Comparison of ENCODE assay signal across 14 cellular contexts in genomic region chr3:77459926-77460325, GRCh38.
A peak's percentile ranks its signal among the peaks of the same experiment; 100 is the strongest.
DNase-seq lines count a peak whose midpoint lies in the region; ATAC-seq and TF ChIP-seq lines count a peak whose summit lies in the region.
"Had no signal": no experiment of that assay in that cellular context is flagged by ENCODE, and none has a peak within 500 bp of the region (broad histone marks: within the 10 kb centered on the region; RNA-seq: fewer than 3 reads in every experiment).

No MANE protein-coding gene starts in this region.

- no peak overlapping the region for H3K9ac ChIP-seq in mammary epithelial cell (ENCODE audit: insufficient read depth, low read length)

- in situ Hi-C loops in mammary epithelial cell (cut with MboI; ENCODE audit: low sequenced_read_pairs in 2 of 2): no loop called here

- H3K4me2 ChIP-seq in mammary epithelial cell (ENCODE audit: insufficient read depth, low read depth, low read length): no peak overlapping the region

- H4K20me1 ChIP-seq in mammary epithelial cell (ENCODE audit: insufficient read depth, low read length): no peaks in the 10 kb centered on the region

- peaks cover 2% of the 10 kb centered on the region for H3K9me3 ChIP-seq in mammary epithelial cell (replicated peaks; ENCODE audit: insufficient read depth, low read length)

- H3K9me3 Mint-ChIP-seq in MCF 10A (ENCODE audit: unreplicated experiment) (peaks cover 7% of the 10 kb centered on the region), WTC11 (peaks cover 11% of the 10 kb centered on the region)
- H3K9me3 Mint-ChIP-seq: H9 had no signal

- H3K27ac Mint-ChIP-seq in MCF 10A (ENCODE audit: low read depth, unreplicated experiment): peak overlapping the region; percentile 8
- peak overlapping the region; percentile 59; the same call in 1 of the 2 replicates for H3K27ac Mint-ChIP-seq in WTC11
- H3K27ac Mint-ChIP-seq: CD4-positive, CD25-positive, alpha-beta regulatory T cell; H9 had no signal

- H3K36me3 Mint-ChIP-seq in MCF 10A (ENCODE audit: insufficient read depth, unreplicated experiment): no peaks in the 10 kb centered on the region
- H3K36me3 Mint-ChIP-seq in WTC11: no peaks in the 10 kb centered on the region
- H3K36me3 Mint-ChIP-seq: CD4-positive, CD25-positive, alpha-beta regulatory T cell had no signal

- TF ChIP-seq CTCF in MCF 10A (IDR thresholded peaks at IDR 0.05; ENCODE audit: unreplicated experiment) (no peak), mammary epithelial cell (conservative IDR thresholded peaks at IDR 0.05 in 1 of 2, IDR thresholded peaks at IDR 0.05 in 1 of 2; ENCODE audit: extremely low read depth in 1 of 2, insufficient read depth in 1 of 2, low read depth in 1 of 2, low read length in 2 of 2) (no peak), WTC11 (IDR thresholded peaks at IDR 0.05) (no peak)

- H3K27me3 ChIP-seq in mammary epithelial cell (ENCODE audit: insufficient read depth, low read length): no peaks in the 10 kb centered on the region

- H3K4me3 ChIP-seq in mammary epithelial cell (replicated peaks in 1 of 3; ENCODE audit: insufficient read depth in 1 of 3, low read depth in 2 of 3, low read length in 3 of 3): no peak overlapping the region

- CTCF ChIA-PET in MCF 10A (lab: Yijun Ruan, JAX) (no interaction called here), mammary epithelial cell (lab: Charles Lee; ENCODE audit: low non-redundant PET) (no interaction called here), WTC11 (lab: Charles Lee) (no interaction called here)

- ATAC-seq in WTC11 (no peak), HG03342 (IDR thresholded peaks at IDR 0.05; ENCODE audit: unreplicated experiment) (no peak), Right ventricle myocardium superior (ENCODE audit: poor library complexity) (no peak)

- no peaks in the 10 kb centered on the region for H3K36me3 ChIP-seq in mammary epithelial cell (ENCODE audit: insufficient read depth, low read length)

- dilution Hi-C loops in mammary epithelial cell (cut with HindIII; ENCODE audit: low sequenced_read_pairs): no loop called here

- H3K4me3 Mint-ChIP-seq in MCF 10A (ENCODE audit: unreplicated experiment) (no peak overlapping the region), WTC11 (no peak overlapping the region)
- H3K4me3 Mint-ChIP-seq: CD4-positive, CD25-positive, alpha-beta regulatory T cell; H9 had no signal

- BruUV-seq in MCF 10A (replicated peaks; lab: Mats Ljungman, UMichigan) (no TSS peak), mammary epithelial cell (replicated peaks; lab: Mats Ljungman, UMichigan) (no TSS peak)

- no peak overlapping the region for H2AFZ ChIP-seq in mammary epithelial cell (ENCODE audit: low read depth, low read length)

- no peaks in the 10 kb centered on the region for H3K79me2 ChIP-seq in mammary epithelial cell (ENCODE audit: insufficient read depth, low read length)

- no peaks in the 10 kb centered on the region for H3K4me1 ChIP-seq in mammary epithelial cell (ENCODE audit: insufficient read depth, low read length)

- no peak overlapping the region for H3K27ac ChIP-seq in mammary epithelial cell (ENCODE audit: insufficient read depth, low read depth, low read length)
- H3K27ac ChIP-seq: 22Rv1 had no signal

- intact Hi-C loops in MCF 10A (cut with micrococcal nuclease) (no loop called here), mammary epithelial cell (cut with micrococcal nuclease) (no loop called here), Right ventricle myocardium superior (cut with DNase I) (no loop called here)

- DNase-seq in MCF 10A (ENCODE audit: unreplicated experiment): peak; percentile 10
- DNase-seq in mammary epithelial cell: no peak
- peak; percentile 2 for DNase-seq in M059J (ENCODE audit: low read depth)
- no peak for DNase-seq in WTC11 (ENCODE audit: low spot score)
- DNase-seq in Right ventricle myocardium superior: no peak
- no peak for DNase-seq in activated CD8-positive, alpha-beta memory T cell treated with anti-CD3 and anti-CD28 coated beads, Interleukin-2, amount 50 U/mL, for 4 hours
- DNase-seq: Calu3; CD4-positive, CD25-positive, alpha-beta regulatory T cell; DMS 273 treated with DMSO at 0.1 percent for 48 hours; GOT3; H9; KBM-7 had no signal

- peaks cover 15% of the 10 kb centered on the region for H3K4me1 Mint-ChIP-seq in MCF 10A (ENCODE audit: insufficient read depth, unreplicated experiment)
- H3K4me1 Mint-ChIP-seq in WTC11: peaks cover 12% of the 10 kb centered on the region
- H3K4me1 Mint-ChIP-seq: CD4-positive, CD25-positive, alpha-beta regulatory T cell had no signal

- H3K27me3 Mint-ChIP-seq in MCF 10A (ENCODE audit: insufficient read depth, unreplicated experiment) (no peaks in the 10 kb centered on the region), WTC11 (ENCODE audit: low read depth) (no peaks in the 10 kb centered on the region)
- H3K27me3 Mint-ChIP-seq: CD4-positive, CD25-positive, alpha-beta regulatory T cell had no signal

- POLR2A ChIA-PET in MCF 10A (lab: Yijun Ruan, JAX): no interaction called here
- POLR2A ChIA-PET in WTC11 (lab: Charles Lee): no interaction called here

- 87% methylated on average over 7 of the region's 7 CpGs for WGBS in mammary epithelial cell (ENCODE audit: low coverage, missing lambda C conversion rate)

TF ChIP-seq in WTC11, 78 proteins besides CTCF, POLR2A, EP300 and RAD21:
- TF ChIP-seq IRF1 (CRISPR knock-in tag; IDR thresholded peaks at IDR 0.05) (no peak), SMAD4 (CRISPR knock-in tag; IDR thresholded peaks at IDR 0.05) (no peak), PRRX2 (CRISPR knock-in tag; IDR thresholded peaks at IDR 0.05) (no peak)

Comparison
In these comparisons a context has a peak if more than half of its experiments do, and no peak if none do; other contexts are left out.
1. DNase-seq: peak in MCF 10A (single experiment) and M059J (single experiment); none in mammary epithelial cell (single experiment), WTC11 (single experiment), Right ventricle myocardium superior (single experiment) and activated CD8-positive, alpha-beta memory T cell treated with anti-CD3 and anti-CD28 coated beads, Interleukin-2, amount 50 U/mL, for 4 hours (single experiment).